In the genomic region with DNA sequence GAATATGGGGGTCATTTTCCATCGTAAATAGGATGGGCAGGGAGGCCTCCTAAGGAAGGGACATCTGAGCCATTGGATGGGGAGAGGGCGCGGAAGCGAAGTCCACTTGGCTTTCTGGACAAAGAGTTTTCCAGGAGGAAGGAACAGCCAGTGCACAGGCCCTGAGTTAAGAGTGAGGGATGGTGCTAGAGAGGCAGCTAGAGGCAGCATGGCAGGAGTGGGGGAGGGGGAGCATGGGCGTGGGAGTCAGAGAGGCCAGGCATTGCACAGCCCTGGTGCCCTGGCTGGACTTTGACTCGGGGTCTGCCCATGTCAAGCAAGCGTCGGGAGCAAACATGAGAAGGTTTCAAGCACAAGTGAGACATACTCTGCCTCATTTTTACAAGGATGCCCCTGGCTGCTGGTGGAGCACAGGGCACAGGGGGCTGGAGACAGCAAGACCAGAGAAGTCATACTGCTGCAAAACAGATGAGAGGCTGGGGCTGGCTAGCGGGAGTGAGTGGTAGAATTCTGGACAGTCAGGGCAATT, we compare ENCODE assay signal across 14 cellular contexts. TPM values are rescaled to one million over a fixed set of nuclear protein-coding genes. Genes with fewer than 3 reads are reported as not detected.
"Had no signal": no experiment of that assay in that cellular context is flagged by ENCODE, and none has a peak within 500 bp of the region (broad histone marks: within the 10 kb centered on the region; RNA-seq: fewer than 3 reads in every experiment).

No MANE protein-coding gene starts in this region.

- H3K4me3 ChIP-seq: ascending aorta, right atrium auricular region, skin epidermis, thoracic aorta had no signal

- ATAC-seq: activated T-cell treated with anti-CD3 and anti-CD28 coated beads, Interleukin-2, amount 50 U/mL, for 72 hours; naive thymus-derived CD4-positive, alpha-beta T cell had no signal

- H3K9me3 Mint-ChIP-seq: activated CD4-positive, alpha-beta T cell treated with anti-CD3 and anti-CD28 coated beads, Interleukin-2, amount 10 ng/mL, durations not matched to agents 7 days and 5 days; activated T-cell treated with anti-CD3 and anti-CD28 coated beads, Interleukin-2, amount 50 U/mL, for 72 hours; endodermal cell; naive thymus-derived CD4-positive, alpha-beta T cell; stimulated activated naive CD8-positive, alpha-beta T cell treated with anti-CD3 and anti-CD28 coated beads, Interleukin-15, Interleukin-2, amounts not matched to agents 100 ng/mL and 50 ng/mL, for 24 hours had no signal

- H3K9me3 ChIP-seq: ascending aorta, right atrium auricular region, thoracic aorta had no signal

- H3K27me3 Mint-ChIP-seq: activated CD4-positive, alpha-beta T cell treated with anti-CD3 and anti-CD28 coated beads, Interleukin-2, amount 10 ng/mL, durations not matched to agents 7 days and 5 days had no signal

- H3K27ac ChIP-seq: ascending aorta, right atrium auricular region, skin epidermis, thoracic aorta had no signal

- H3K27ac Mint-ChIP-seq: activated CD4-positive, alpha-beta T cell treated with anti-CD3 and anti-CD28 coated beads, Interleukin-2, amount 10 ng/mL, durations not matched to agents 7 days and 5 days; activated T-cell treated with anti-CD3 and anti-CD28 coated beads, Interleukin-2, amount 50 U/mL, for 72 hours; endodermal cell; stimulated activated naive CD8-positive, alpha-beta T cell treated with anti-CD3 and anti-CD28 coated beads, Interleukin-15, Interleukin-2, amounts not matched to agents 100 ng/mL and 50 ng/mL, for 24 hours had no signal

- H3K27me3 ChIP-seq: ascending aorta, right atrium auricular region had no signal

- H3K36me3 Mint-ChIP-seq: naive thymus-derived CD4-positive, alpha-beta T cell had no signal

- H3K36me3 ChIP-seq: ascending aorta, right atrium auricular region, thoracic aorta had no signal

- DNase-seq: activated CD4-positive, alpha-beta T cell treated with anti-CD3 and anti-CD28 coated beads, Interleukin-2, amount 10 ng/mL, durations not matched to agents 7 days and 5 days; activated CD8-positive, alpha-beta memory T cell treated with anti-CD3 and anti-CD28 coated beads, Interleukin-2, amount 50 U/mL, for 48 hours; activated T-cell treated with anti-CD3 and anti-CD28 coated beads, Interleukin-2, amount 50 U/mL, for 72 hours; endodermal cell; head of caudate nucleus; mammary epithelial cell; naive thymus-derived CD4-positive, alpha-beta T cell; stimulated activated CD4-positive, alpha-beta T cell treated with anti-CD3 and anti-CD28 coated beads, Interleukin-4, amount 100 ng/mL, for 4 hours; stimulated activated CD8-positive, alpha-beta memory T cell treated with anti-CD3 and anti-CD28 coated beads, Interleukin-4, amount 100 ng/mL, for 48 hours had no signal

- H3K4me3 Mint-ChIP-seq: activated CD4-positive, alpha-beta T cell treated with anti-CD3 and anti-CD28 coated beads, Interleukin-2, amount 10 ng/mL, durations not matched to agents 7 days and 5 days; activated T-cell treated with anti-CD3 and anti-CD28 coated beads, Interleukin-2, amount 50 U/mL, for 72 hours; endodermal cell; naive thymus-derived CD4-positive, alpha-beta T cell; stimulated activated naive CD8-positive, alpha-beta T cell treated with anti-CD3 and anti-CD28 coated beads, Interleukin-15, Interleukin-2, amounts not matched to agents 100 ng/mL and 50 ng/mL, for 24 hours had no signal

- H3K4me1 ChIP-seq: ascending aorta had no signal

RNA-seq across cellular contexts. Expression of gene GNAZ, which starts 9.0 kb away (rescaled TPM):
- polyA plus RNA-seq: naive thymus-derived CD4-positive, alpha-beta T cell had no signal
